8 cellular contexts compared by ENCODE assay signal in the genomic region with DNA sequence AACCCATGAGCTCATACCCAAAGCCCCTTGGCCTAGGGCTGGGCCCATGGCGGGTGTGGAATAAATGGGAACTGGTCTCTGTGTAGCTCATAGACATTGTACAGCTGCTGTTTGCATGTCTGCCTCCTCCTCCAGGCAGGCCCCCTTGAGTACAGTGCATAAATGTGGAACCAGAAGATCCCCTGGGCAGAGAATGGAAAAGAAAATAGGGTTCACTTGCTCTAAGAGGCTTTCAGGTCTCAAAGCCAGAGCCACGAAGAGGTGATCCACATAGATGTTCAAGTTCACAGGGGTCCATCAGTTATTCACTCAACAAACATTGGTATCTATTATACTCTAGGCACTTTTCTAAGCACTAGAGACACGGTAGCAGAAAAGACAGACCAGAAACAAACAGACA.
"Had no signal": no experiment of that assay in that cellular context is flagged by ENCODE, and none has a peak within 500 bp of the region (broad histone marks: within the 10 kb centered on the region; RNA-seq: fewer than 3 reads in every experiment).

No MANE protein-coding gene starts in this region.

- H3K4me3 ChIP-seq: GM12878 had no signal

- FAIRE-seq: G401.6, GM12878, GM12891, GM12892, GM18507, GM19239 had no signal

- ATAC-seq: GM12878 had no signal

- DNase-seq: GDM1, GF-D8 had no signal
